In genomic region chr14:30770376-30770775, GRCh38 we compare ENCODE assay signal across 1 cellular context.
TF ChIP-seq lines count a peak whose summit lies in the region.

No MANE protein-coding gene starts in this region.

TF ChIP-seq in GM23338, 12 proteins besides CTCF, POLR2A, EP300 and RAD21 (continued from another document):
- TF ChIP-seq ZNF462 (CRISPR knock-in tag; IDR thresholded peaks at IDR 0.05): no peak
- no peak for TF ChIP-seq STAT1 (IDR thresholded peaks at IDR 0.05; ENCODE audit: unreplicated experiment)
- no peak for TF ChIP-seq JUNB (IDR thresholded peaks at IDR 0.05; ENCODE audit: unreplicated experiment)
- no peak for TF ChIP-seq REST (IDR thresholded peaks at IDR 0.05; ENCODE audit: unreplicated experiment)
- TF ChIP-seq ZNF331 (CRISPR knock-in tag; IDR thresholded peaks at IDR 0.05; ENCODE audit: low read depth): no peak
- no peak for TF ChIP-seq ZNF114 (CRISPR knock-in tag; IDR thresholded peaks at IDR 0.05)
- TF ChIP-seq EZH2phosphoT487 (IDR thresholded peaks at IDR 0.05; ENCODE audit: unreplicated experiment): no peak
- TF ChIP-seq CREB1 (CRISPR knock-in tag; IDR thresholded peaks at IDR 0.05; ENCODE audit: low read depth): no peak
- no peak for TF ChIP-seq EZH2 (IDR thresholded peaks at IDR 0.05; ENCODE audit: low read depth, unreplicated experiment)
